In the genomic region with DNA sequence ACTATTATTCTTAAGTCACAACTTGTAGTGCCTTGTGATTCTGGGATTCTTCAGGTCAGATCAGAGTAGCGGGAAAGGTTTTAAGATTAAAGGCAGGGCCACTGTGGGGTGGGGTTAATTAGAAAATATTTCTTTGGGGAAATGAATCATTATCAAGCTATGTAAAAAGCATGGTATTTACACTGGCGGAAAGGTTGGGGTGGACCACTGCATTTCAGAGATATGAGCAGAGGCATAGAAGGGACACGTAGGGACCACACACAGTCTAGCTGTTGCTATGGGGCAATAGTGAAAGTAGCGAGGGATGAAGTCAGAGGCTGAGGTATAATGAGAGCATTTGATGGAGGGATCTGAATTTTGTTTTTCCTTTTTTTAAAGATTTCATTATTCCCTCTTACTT, we compare ENCODE assay signal across 10 cellular contexts. TPM values are rescaled to one million over a fixed set of nuclear protein-coding genes. Genes with fewer than 3 reads are reported as not detected.
DNase-seq lines count a peak whose midpoint lies in the region; ATAC-seq and TF ChIP-seq lines count a peak whose summit lies in the region.
"Had no signal": no experiment of that assay in that cellular context is flagged by ENCODE, and none has a peak within 500 bp of the region (broad histone marks: within the 10 kb centered on the region; RNA-seq: fewer than 3 reads in every experiment).

No MANE protein-coding gene starts in this region.

- H3K27me3 Mint-ChIP-seq in activated CD8-positive, alpha-beta T cell treated with anti-CD3 and anti-CD28 coated beads, Interleukin-2, amount 10 ng/mL, durations not matched to agents 7 days and 5 days (ENCODE audit: low read depth) = no peaks in the 10 kb centered on the region

- H3K27ac Mint-ChIP-seq in activated naive CD4-positive, alpha-beta T cell treated with anti-CD3 and anti-CD28 coated beads, Interleukin-2, amount 50 U/mL, for 72 hours = no peak overlapping the region
- no peak overlapping the region for H3K27ac Mint-ChIP-seq in activated CD8-positive, alpha-beta T cell treated with anti-CD3 and anti-CD28 coated beads, Interleukin-2, amount 10 ng/mL, durations not matched to agents 7 days and 5 days

- no peaks in the 10 kb centered on the region for H3K36me3 Mint-ChIP-seq in activated naive CD4-positive, alpha-beta T cell treated with anti-CD3 and anti-CD28 coated beads, Interleukin-2, amount 50 U/mL, for 72 hours
- no peaks in the 10 kb centered on the region for H3K36me3 Mint-ChIP-seq in activated CD8-positive, alpha-beta T cell treated with anti-CD3 and anti-CD28 coated beads, Interleukin-2, amount 10 ng/mL, durations not matched to agents 7 days and 5 days (ENCODE audit: low read depth)

- no peaks in the 10 kb centered on the region; the same call in 1 of the 2 replicates for H3K36me3 ChIP-seq in H7 (replicated peaks; ENCODE audit: control insufficient read depth, insufficient read depth, low read length)

- no peak overlapping the region for H3K4me3 ChIP-seq in H7 (ENCODE audit: insufficient read depth, low read depth, low read length)

- DNase-seq in EH (ENCODE audit: low read depth) (peak; percentile 95), RWPE1 (ENCODE audit: low spot score) (peak; percentile 78), epithelial cell of prostate (ENCODE audit: low read depth, low spot score) (no peak), pulmonary artery endothelial cell (ENCODE audit: low read depth, low spot score) (peak; percentile 95), H7 (no peak)
- DNase-seq in activated naive CD4-positive, alpha-beta T cell treated with anti-CD3 and anti-CD28 coated beads, Interleukin-2, amount 50 U/mL, for 72 hours (ENCODE audit: low spot score in 2 of 2) = no peak
- no peak for DNase-seq in activated CD8-positive, alpha-beta T cell treated with anti-CD3 and anti-CD28 coated beads, Interleukin-2, amount 10 ng/mL, durations not matched to agents 7 days and 5 days
- DNase-seq: amygdala, OCI-M1 had no signal

- H3K27ac ChIP-seq in RWPE1 (peak overlapping the region; percentile 89; the same call in 1 of the 2 replicates), epithelial cell of prostate (peak overlapping the region; percentile 98)

- TF ChIP-seq CTCF in RWPE1 (conservative IDR thresholded peaks at IDR 0.05; ENCODE audit: low read depth) = no peak

- POLR2A ChIA-PET in RWPE1 (lab: Yijun Ruan, JAX; ENCODE audit: low non-redundant PET) = interaction anchor here (0.6 kb wide), 1 partner anchor 174 kb away, joined by 3 read pairs; no protein-coding TSS in a partner anchor
- POLR2A ChIA-PET in activated CD8-positive, alpha-beta T cell treated with anti-CD3 and anti-CD28 coated beads, Interleukin-2, amount 10 ng/mL, durations not matched to agents 7 days and 5 days (lab: Charles Lee) = no interaction called here

- no peak for ATAC-seq in GM21576 (IDR thresholded peaks at IDR 0.05; ENCODE audit: unreplicated experiment)
- no peak for ATAC-seq in activated naive CD4-positive, alpha-beta T cell treated with anti-CD3 and anti-CD28 coated beads, Interleukin-2, amount 50 U/mL, for 72 hours
- ATAC-seq in activated CD8-positive, alpha-beta T cell treated with anti-CD3 and anti-CD28 coated beads, Interleukin-2, amount 10 ng/mL, durations not matched to agents 7 days and 5 days = no peak

- no peak overlapping the region for H3K4me3 Mint-ChIP-seq in activated CD8-positive, alpha-beta T cell treated with anti-CD3 and anti-CD28 coated beads, Interleukin-2, amount 10 ng/mL, durations not matched to agents 7 days and 5 days

- CTCF ChIA-PET in RWPE1 (lab: Yijun Ruan, JAX) = interaction anchor here (1.0 to 2.0 kb wide), 3 partner anchors 22 to 160 kb away, joined by 5 read pairs; a partner anchor contains a TSS
- CTCF ChIA-PET in activated CD8-positive, alpha-beta T cell treated with anti-CD3 and anti-CD28 coated beads, Interleukin-2, amount 10 ng/mL, durations not matched to agents 7 days and 5 days (lab: Charles Lee) = interaction anchor here (1.5 to 1.7 kb wide), 2 partner anchors 149 to 159 kb away, joined by 4 to 10 read pairs; no protein-coding TSS in a partner anchor

- H3K27me3 ChIP-seq in H7 (ENCODE audit: control insufficient read depth, insufficient read depth, low read length) = no peaks in the 10 kb centered on the region

- H3K4me1 Mint-ChIP-seq in activated CD8-positive, alpha-beta T cell treated with anti-CD3 and anti-CD28 coated beads, Interleukin-2, amount 10 ng/mL, durations not matched to agents 7 days and 5 days (ENCODE audit: low read depth) = peaks cover 4% of the 10 kb centered on the region

- H3K9me3 Mint-ChIP-seq in activated naive CD4-positive, alpha-beta T cell treated with anti-CD3 and anti-CD28 coated beads, Interleukin-2, amount 50 U/mL, for 72 hours = no peaks in the 10 kb centered on the region
- no peaks in the 10 kb centered on the region for H3K9me3 Mint-ChIP-seq in activated CD8-positive, alpha-beta T cell treated with anti-CD3 and anti-CD28 coated beads, Interleukin-2, amount 10 ng/mL, durations not matched to agents 7 days and 5 days (ENCODE audit: insufficient read depth)

RNA-seq across cellular contexts. Expression of a gene that starts 31.7 kb away (rescaled TPM):
- 0.26 and 0.28 TPM in 2 replicates for total RNA-seq in pulmonary artery endothelial cell
- 0.97 TPM in 1 of 2 replicates, not detected in the other for total RNA-seq in H7 (2014; rRNA removed; shearing (Covaris generic))
- 1 to 10 TPM in 1 of 2 donors, under 1 TPM in 1; 0.39 to 6.3 TPM for total RNA-seq in activated naive CD4-positive, alpha-beta T cell treated with anti-CD3 and anti-CD28 coated beads, Interleukin-2, amount 50 U/mL, for 72 hours
- 1 to 10 TPM; 5.1 to 5.3 TPM for total RNA-seq in activated CD8-positive, alpha-beta T cell treated with anti-CD3 and anti-CD28 coated beads, Interleukin-2, amount 10 ng/mL, durations not matched to agents 7 days and 5 days

Comparison
In these comparisons a context has a peak if more than half of its experiments do, and no peak if none do; other contexts are left out.
1. DNase-seq: peak in EH (single experiment), RWPE1 (single experiment) and pulmonary artery endothelial cell (single experiment); none in epithelial cell of prostate (single experiment), H7 (single experiment), activated naive CD4-positive, alpha-beta T cell treated with anti-CD3 and anti-CD28 coated beads, Interleukin-2, amount 50 U/mL, for 72 hours (0 of 2) and activated CD8-positive, alpha-beta T cell treated with anti-CD3 and anti-CD28 coated beads, Interleukin-2, amount 10 ng/mL, durations not matched to agents 7 days and 5 days (single experiment).